In the genomic region with DNA sequence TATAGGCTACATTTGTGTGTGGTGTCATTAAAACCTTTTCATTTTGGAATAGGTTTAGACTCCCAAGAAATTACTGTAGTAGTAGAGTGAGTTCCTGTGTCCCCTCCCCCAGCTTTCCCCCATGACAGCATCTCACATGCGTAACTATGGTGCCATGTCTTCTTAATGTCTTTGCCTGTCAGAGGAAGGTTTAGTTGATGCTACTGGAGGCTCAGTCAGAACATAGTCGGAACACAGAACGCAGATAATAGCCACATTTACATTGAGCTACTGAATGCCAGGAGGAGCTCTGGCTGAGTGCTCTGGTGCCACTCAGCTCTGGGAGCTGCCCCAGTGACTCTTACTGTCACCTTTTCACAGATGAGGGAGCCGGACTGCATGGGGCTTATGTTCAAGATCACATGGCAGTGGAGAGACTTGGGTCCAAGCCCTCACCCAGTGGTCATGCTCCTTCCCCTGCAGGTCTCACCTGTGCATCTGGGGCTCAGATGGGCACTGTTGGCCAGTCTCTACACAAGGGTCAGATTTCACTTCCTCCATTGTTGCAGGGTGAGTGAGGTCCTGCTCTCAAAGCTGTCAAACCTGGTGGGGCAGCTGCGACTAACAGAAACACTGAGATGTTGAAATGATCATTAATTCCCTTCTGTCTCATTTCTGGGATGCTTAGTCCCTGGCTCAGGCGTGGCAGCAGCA, we compare ENCODE assay signal across 15 cellular contexts.
DNase-seq lines count a peak whose midpoint lies in the region; ATAC-seq and TF ChIP-seq lines count a peak whose summit lies in the region.
"Had no signal": no experiment of that assay in that cellular context is flagged by ENCODE, and none has a peak within 500 bp of the region (broad histone marks: within the 10 kb centered on the region; RNA-seq: fewer than 3 reads in every experiment).

No MANE protein-coding gene starts in this region.

- DNase-seq in CD4-positive, CD25-positive, alpha-beta regulatory T cell: no peak
- DNase-seq in NCI-H2196 treated with DMSO at 0.1 percent for 48 hours (lab: John Stamatoyannopoulos, UW; ENCODE audit: unreplicated experiment) (peak; percentile 41), esophagus squamous epithelium (lab: John Stamatoyannopoulos, UW) (no peak), ovary (no peak), H4 (ENCODE audit: low spot score) (no peak)
- no peak for DNase-seq in T-helper 2 cell treated with Interferon-gamma antibody and Interleukin-4, amounts not matched to agents 5 μg/mL and 100 μg/mL, for 36 hours (ENCODE audit: low spot score)
- DNase-seq: activated CD4-positive, alpha-beta T cell treated with anti-CD3 and anti-CD28 coated beads for 36 hours; activated effector memory CD4-positive, alpha-beta T cell treated with Interleukin-2 at 50 U/mL for 16 hours; CD8-positive, alpha-beta T cell; MG63; naive thymus-derived CD8-positive, alpha-beta T cell; stimulated activated naive B cell treated with anti-CD40 and anti-IgM and Interleukin-4, amounts not matched to agents 10 μg/mL and 1 μg/mL and 100 μg/mL, for 72 hours had no signal

- no peaks in the 10 kb centered on the region for H3K27me3 ChIP-seq in CD4-positive, CD25-positive, alpha-beta regulatory T cell (ENCODE audit: control insufficient read depth, insufficient read depth, low read length)
- H3K27me3 ChIP-seq in esophagus squamous epithelium (no peaks in the 10 kb centered on the region), ovary (no peaks in the 10 kb centered on the region)
- H3K27me3 ChIP-seq: MG63 had no signal

- H3K27me3 Mint-ChIP-seq in CD4-positive, CD25-positive, alpha-beta regulatory T cell: no peaks in the 10 kb centered on the region
- H3K27me3 Mint-ChIP-seq in T-helper 2 cell treated with Interferon-gamma antibody and Interleukin-4, amounts not matched to agents 5 μg/mL and 100 μg/mL, for 36 hours (ENCODE audit: low read depth): no peaks in the 10 kb centered on the region
- H3K27me3 Mint-ChIP-seq: activated CD4-positive, alpha-beta T cell treated with anti-CD3 and anti-CD28 coated beads for 36 hours; central memory CD8-positive, alpha-beta T cell; naive thymus-derived CD8-positive, alpha-beta T cell; stimulated activated naive B cell treated with anti-CD40 and anti-IgM and Interleukin-4, amounts not matched to agents 10 μg/mL and 1 μg/mL and 100 μg/mL, for 72 hours had no signal

- H3K9me3 Mint-ChIP-seq in CD4-positive, CD25-positive, alpha-beta regulatory T cell: no peaks in the 10 kb centered on the region
- H3K9me3 Mint-ChIP-seq in T-helper 2 cell treated with Interferon-gamma antibody and Interleukin-4, amounts not matched to agents 5 μg/mL and 100 μg/mL, for 36 hours: no peaks in the 10 kb centered on the region
- H3K9me3 Mint-ChIP-seq: CD8-positive, alpha-beta T cell; central memory CD8-positive, alpha-beta T cell; naive thymus-derived CD8-positive, alpha-beta T cell; stimulated activated naive B cell treated with anti-CD40 and anti-IgM and Interleukin-4, amounts not matched to agents 10 μg/mL and 1 μg/mL and 100 μg/mL, for 72 hours had no signal

- TF ChIP-seq POLR2A in esophagus squamous epithelium (IDR thresholded peaks at IDR 0.05) (no peak), ovary (IDR thresholded peaks at IDR 0.05) (no peak)

- no peak overlapping the region for H3K4me3 Mint-ChIP-seq in CD4-positive, CD25-positive, alpha-beta regulatory T cell
- no peak overlapping the region for H3K4me3 Mint-ChIP-seq in T-helper 2 cell treated with Interferon-gamma antibody and Interleukin-4, amounts not matched to agents 5 μg/mL and 100 μg/mL, for 36 hours
- H3K4me3 Mint-ChIP-seq: activated CD4-positive, alpha-beta T cell treated with anti-CD3 and anti-CD28 coated beads for 36 hours; CD8-positive, alpha-beta T cell; stimulated activated naive B cell treated with anti-CD40 and anti-IgM and Interleukin-4, amounts not matched to agents 10 μg/mL and 1 μg/mL and 100 μg/mL, for 72 hours had no signal

- H3K4me1 Mint-ChIP-seq in CD4-positive, CD25-positive, alpha-beta regulatory T cell: peaks cover 17 to 33% (median 29%) of the 10 kb centered on the region in 4 donors
- H3K4me1 Mint-ChIP-seq in T-helper 2 cell treated with Interferon-gamma antibody and Interleukin-4, amounts not matched to agents 5 μg/mL and 100 μg/mL, for 36 hours (ENCODE audit: low read depth): peaks cover 30% of the 10 kb centered on the region

- no peak for TF ChIP-seq CTCF in esophagus squamous epithelium (IDR thresholded peaks at IDR 0.05)
- TF ChIP-seq CTCF in ovary (IDR thresholded peaks at IDR 0.05): no peak

- H3K27ac Mint-ChIP-seq in CD4-positive, CD25-positive, alpha-beta regulatory T cell: peak overlapping the region in 2 of 3 donors; percentile 26 to 85
- H3K27ac Mint-ChIP-seq in T-helper 2 cell treated with Interferon-gamma antibody and Interleukin-4, amounts not matched to agents 5 μg/mL and 100 μg/mL, for 36 hours: no peak overlapping the region
- H3K27ac Mint-ChIP-seq: activated CD4-positive, alpha-beta T cell treated with anti-CD3 and anti-CD28 coated beads for 36 hours; CD8-positive, alpha-beta T cell; stimulated activated naive B cell treated with anti-CD40 and anti-IgM and Interleukin-4, amounts not matched to agents 10 μg/mL and 1 μg/mL and 100 μg/mL, for 72 hours had no signal

- intact Hi-C loops in esophagus squamous epithelium (cut with DNase I) (no loop called here), ovary (cut with DNase I) (no loop called here)

- WGBS in esophagus squamous epithelium, 2 donors: 71 to 77% methylated on average over 4 to 5 of the region's 6 CpGs
- 87 to 89% (median 87%) methylated on average over 6 of the region's 6 CpGs for WGBS in ovary, 3 donors

- no peaks in the 10 kb centered on the region for H3K9me3 ChIP-seq in CD4-positive, CD25-positive, alpha-beta regulatory T cell (ENCODE audit: control insufficient read depth in 2 of 2, low read length in 2 of 2)
- no peaks in the 10 kb centered on the region for H3K9me3 ChIP-seq in esophagus squamous epithelium
- H3K9me3 ChIP-seq in ovary: no peaks in the 10 kb centered on the region
- H3K9me3 ChIP-seq: MG63 had no signal

- H3K4me1 ChIP-seq in CD4-positive, CD25-positive, alpha-beta regulatory T cell (ENCODE audit: control insufficient read depth, insufficient read depth, low read length, poor library complexity, severe bottlenecking): peaks cover 22% of the 10 kb centered on the region
- H3K4me1 ChIP-seq in esophagus squamous epithelium: peaks cover 33 to 76% (median 58%) of the 10 kb centered on the region in 3 donors
- peaks cover 29% of the 10 kb centered on the region for H3K4me1 ChIP-seq in ovary (ENCODE audit: insufficient read depth)

- no peak overlapping the region for H3K4me3 ChIP-seq in CD4-positive, CD25-positive, alpha-beta regulatory T cell (ENCODE audit: low read depth, low read length)
- H3K4me3 ChIP-seq in esophagus squamous epithelium (no peak overlapping the region), ovary (no peak overlapping the region)
- H3K4me3 ChIP-seq: MG63 had no signal

- H3K27ac ChIP-seq in CD4-positive, CD25-positive, alpha-beta regulatory T cell (ENCODE audit: insufficient read depth, low read length, poor library complexity, severe bottlenecking): no peak overlapping the region
- H3K27ac ChIP-seq in esophagus squamous epithelium: peak overlapping the region; percentile 53 to 84 (median 82)
- H3K27ac ChIP-seq in ovary: peak overlapping the region; percentile 39 to 73

- ATAC-seq in CD4-positive, CD25-positive, alpha-beta regulatory T cell (ENCODE audit: low read depth in 2 of 2): no peak
- ATAC-seq in HG02840 (IDR thresholded peaks at IDR 0.05; ENCODE audit: low FRiP score, unreplicated experiment): no peak
- ATAC-seq in HG03139 (IDR thresholded peaks at IDR 0.05; ENCODE audit: unreplicated experiment): no peak
- ATAC-seq: activated CD4-positive, alpha-beta T cell treated with anti-CD3 and anti-CD28 coated beads for 36 hours; CD8-positive, alpha-beta T cell; naive thymus-derived CD8-positive, alpha-beta T cell; stimulated activated naive B cell treated with anti-CD40 and anti-IgM and Interleukin-4, amounts not matched to agents 10 μg/mL and 1 μg/mL and 100 μg/mL, for 72 hours had no signal

- H3K36me3 ChIP-seq in CD4-positive, CD25-positive, alpha-beta regulatory T cell (ENCODE audit: control insufficient read depth, insufficient read depth, low read length): no peaks in the 10 kb centered on the region
- H3K36me3 ChIP-seq in esophagus squamous epithelium (no peaks in the 10 kb centered on the region), ovary (no peaks in the 10 kb centered on the region)

- peaks cover 13% of the 10 kb centered on the region for H3K36me3 Mint-ChIP-seq in CD4-positive, CD25-positive, alpha-beta regulatory T cell
- H3K36me3 Mint-ChIP-seq in T-helper 2 cell treated with Interferon-gamma antibody and Interleukin-4, amounts not matched to agents 5 μg/mL and 100 μg/mL, for 36 hours (ENCODE audit: low read depth): peaks cover under 1% of the 10 kb centered on the region

- TF ChIP-seq EP300 in ovary (IDR thresholded peaks at IDR 0.05): no peak
